25 cellular contexts compared by ENCODE assay signal in the genomic region with DNA sequence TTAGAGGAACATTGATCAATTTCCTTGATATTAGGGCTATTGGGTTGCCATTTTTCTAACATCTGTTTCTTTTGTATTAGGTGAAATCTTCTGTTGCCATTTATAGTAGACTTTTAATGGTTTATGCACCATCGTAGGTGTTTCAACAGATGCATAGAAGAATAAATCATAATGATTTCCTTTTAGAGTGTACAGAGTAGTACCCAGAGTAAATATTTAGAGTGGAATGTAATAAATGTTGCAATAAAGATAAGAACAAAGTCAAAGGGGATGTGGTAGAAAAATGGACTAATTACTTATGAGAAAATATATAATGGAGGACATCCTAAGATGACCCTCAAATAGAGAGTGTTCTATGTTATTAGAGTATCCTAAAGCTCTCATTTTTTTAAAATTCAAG.
"Had no signal": no experiment of that assay in that cellular context is flagged by ENCODE, and none has a peak within 500 bp of the region (broad histone marks: within the 10 kb centered on the region; RNA-seq: fewer than 3 reads in every experiment).

No MANE protein-coding gene starts in this region.

- H3K4me1 ChIP-seq: foreskin keratinocyte, gastroesophageal sphincter, lower lobe of right lung, suprapubic skin, upper lobe of right lung, uterus had no signal

- H3K9me3 ChIP-seq: pancreas, upper lobe of right lung, uterus had no signal

- H3K4me3 ChIP-seq: dorsolateral prefrontal cortex, gastroesophageal sphincter, heart right ventricle, lower lobe of right lung, pancreas, smooth muscle cell, suprapubic skin, transverse colon, upper lobe of right lung, uterus had no signal

- ATAC-seq: foreskin keratinocyte; gastroesophageal sphincter; heart right ventricle; left ventricle myocardium superior; lower lobe of right lung; natural killer cell; pancreas; sciatic nerve; stimulated activated naive CD8-positive, alpha-beta T cell treated with anti-CD3 and anti-CD28 coated beads, Interleukin-15, amount 100 ng/mL, for 72 hours; upper lobe of right lung had no signal

- H3K27me3 ChIP-seq: foreskin keratinocyte, gastroesophageal sphincter, heart right ventricle, pancreas, suprapubic skin, transverse colon, upper lobe of right lung, uterus had no signal

- H3K27ac ChIP-seq: dorsolateral prefrontal cortex, foreskin keratinocyte, gastroesophageal sphincter, heart right ventricle, lower lobe of right lung, pancreas, suprapubic skin, transverse colon, upper lobe of right lung, uterus had no signal

- DNase-seq: dorsolateral prefrontal cortex; effector CD4-positive, alpha-beta T cell; foreskin keratinocyte; glutamatergic neuron; heart right ventricle; hippocampal formation; left cardiac atrium; left ventricle myocardium superior; lower lobe of right lung; natural killer cell; occipital lobe; pancreas; stimulated activated CD4-positive, alpha-beta T cell treated with anti-CD3 and anti-CD28 coated beads, Interleukin-12 subunit alpha, Interleukin-12 subunit beta, amount 100 ng/mL, for 4 hours; stimulated activated CD4-positive, alpha-beta T cell treated with anti-CD3 and anti-CD28 coated beads, Interleukin-1b, Interleukin-23, amount 100 ng/mL, for 48 hours; stimulated activated CD4-positive, alpha-beta T cell treated with anti-CD3 and anti-CD28 coated beads, Interleukin-4, amount 100 ng/mL, for 1 hour; stimulated activated CD8-positive, alpha-beta memory T cell treated with anti-CD3 and anti-CD28 coated beads, Interleukin-4, amount 100 ng/mL, for 48 hours; stimulated activated naive CD4-positive, alpha-beta T cell; stimulated activated naive CD8-positive, alpha-beta T cell treated with anti-CD3 and anti-CD28 coated beads, Interleukin-15, amount 100 ng/mL, for 72 hours; transverse colon; upper lobe of right lung; uterus had no signal

- H3K4me2 ChIP-seq: smooth muscle cell had no signal

- H3K36me3 ChIP-seq: gastroesophageal sphincter, heart right ventricle, lower lobe of right lung, pancreas, suprapubic skin, transverse colon, upper lobe of right lung, uterus had no signal
